In the genomic region with DNA sequence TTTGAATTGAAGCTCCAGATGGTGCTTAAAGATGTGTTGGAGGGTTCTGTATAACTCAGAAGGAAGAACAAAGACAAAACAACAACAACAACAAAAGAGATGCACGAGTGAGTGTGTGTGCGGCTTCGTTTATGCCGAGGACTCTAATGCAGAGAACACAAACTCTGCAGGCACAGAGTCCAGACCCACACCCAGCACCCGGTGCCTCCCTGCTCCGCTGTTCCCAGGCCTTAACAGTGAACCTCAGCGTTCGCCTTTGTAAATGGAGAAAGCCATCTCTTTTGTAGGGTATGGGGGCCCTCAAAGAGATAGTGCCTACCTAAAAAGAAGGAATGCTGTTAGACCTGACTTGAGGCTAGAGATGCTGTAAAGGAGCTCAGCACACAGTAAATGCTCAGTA, we compare ENCODE assay signal across 17 cellular contexts.
DNase-seq lines count a peak whose midpoint lies in the region; ATAC-seq and TF ChIP-seq lines count a peak whose summit lies in the region.
"Had no signal": no experiment of that assay in that cellular context is flagged by ENCODE, and none has a peak within 500 bp of the region (broad histone marks: within the 10 kb centered on the region; RNA-seq: fewer than 3 reads in every experiment).

No MANE protein-coding gene starts in this region.

- CTCF ChIA-PET in activated B cell treated with CpG ODN at 0.5 μM for 24 hours (lab: Charles Lee): no interaction called here

- H3K9me3 Mint-ChIP-seq in activated B cell treated with CpG ODN at 0.5 μM for 24 hours: no peaks in the 10 kb centered on the region
- H3K9me3 Mint-ChIP-seq: CD8-positive, alpha-beta memory T cell had no signal

- peaks cover 2% of the 10 kb centered on the region for H3K27me3 Mint-ChIP-seq in activated B cell treated with CpG ODN at 0.5 μM for 24 hours

- H3K4me1 Mint-ChIP-seq in activated B cell treated with CpG ODN at 0.5 μM for 24 hours: peaks cover 19% of the 10 kb centered on the region

- TF ChIP-seq POLR2A in testis (IDR thresholded peaks at IDR 0.05): no peak

- no peak overlapping the region for H3K27ac Mint-ChIP-seq in activated B cell treated with CpG ODN at 0.5 μM for 24 hours
- H3K27ac Mint-ChIP-seq: B cell; CD8-positive, alpha-beta memory T cell; GM23338 had no signal

- H3K4me3 ChIP-seq in H7 (ENCODE audit: insufficient read depth, low read depth, low read length): no peak overlapping the region
- H3K4me3 ChIP-seq in testis: no peak overlapping the region
- no peak overlapping the region for H3K4me3 ChIP-seq in MM.1S (ENCODE audit: low read length)
- H3K4me3 ChIP-seq: BLaER1 treated with 17β-estradiol and CSF1 and Interleukin-3, amounts not matched to agents 10 nM and 100 nM; GM12878; GM23338 had no signal

- H3K36me3 Mint-ChIP-seq in activated B cell treated with CpG ODN at 0.5 μM for 24 hours (ENCODE audit: low read depth): no peaks in the 10 kb centered on the region
- H3K36me3 Mint-ChIP-seq: CD8-positive, alpha-beta memory T cell had no signal

- 83 to 94% methylated on average over 6 to 8 of the region's 8 CpGs for WGBS in testis, 2 donors

- H3K27ac ChIP-seq in testis (no peak overlapping the region), MM.1S (ENCODE audit: low read length) (no peak overlapping the region)
- H3K27ac ChIP-seq: HL-60 had no signal

- H3F3A ChIP-seq in MM.1S (ENCODE audit: insufficient read depth, low read length): no peaks in the 10 kb centered on the region

- TF ChIP-seq CTCF in activated B cell treated with CpG ODN at 0.5 μM for 24 hours (IDR thresholded peaks at IDR 0.05): no peak
- no peak for TF ChIP-seq CTCF in testis (IDR thresholded peaks at IDR 0.05)
- no peak for TF ChIP-seq CTCF in MM.1S (IDR thresholded peaks at IDR 0.05; ENCODE audit: low read length)

- H3K4me2 ChIP-seq in MM.1S (ENCODE audit: low read depth, low read length): no peak overlapping the region
- H3K4me2 ChIP-seq: GM23338 had no signal

- ATAC-seq in activated B cell treated with CpG ODN at 0.5 μM for 24 hours (ENCODE audit: low read depth) (no peak), GM19023 (IDR thresholded peaks at IDR 0.05; ENCODE audit: unreplicated experiment) (no peak)
- ATAC-seq: GM12878, GM23338 had no signal

- intact Hi-C loops in activated B cell treated with CpG ODN at 0.5 μM for 24 hours (cut with micrococcal nuclease) (no loop called here), testis (cut with DNase I; ENCODE audit: low total_unique reads) (no loop called here)

- H3K79me2 ChIP-seq in MM.1S (ENCODE audit: low read length): no peaks in the 10 kb centered on the region

- DNase-seq in H7: peak; percentile 33
- peak; percentile 6 for DNase-seq in activated B cell treated with CpG ODN at 0.5 μM for 24 hours
- DNase-seq in mesenteric fat pad (ENCODE audit: low spot score): peak; percentile 60
- peak; percentile 4 for DNase-seq in testis
- no peak for DNase-seq in MM.1S
- DNase-seq in stimulated activated CD4-positive, alpha-beta T cell treated with anti-CD3 and anti-CD28 coated beads, Interleukin-4, amount 100 ng/mL, for 4 hours: no peak
- DNase-seq: CD8-positive, alpha-beta memory T cell; DMS 273 treated with DMSO at 0.1 percent for 48 hours; DMS53; DND-41; EL had no signal

- H3K9me3 ChIP-seq in testis (no peaks in the 10 kb centered on the region), MM.1S (replicated peaks; ENCODE audit: insufficient read depth, low read length) (no peaks in the 10 kb centered on the region)

- H4K20me1 ChIP-seq in MM.1S (ENCODE audit: insufficient read depth, low read length): no peaks in the 10 kb centered on the region
- H4K20me1 ChIP-seq: BLaER1 treated with 17β-estradiol and CSF1 and Interleukin-3, amounts not matched to agents 10 nM and 100 nM had no signal

- no peak overlapping the region for H2AFZ ChIP-seq in MM.1S (ENCODE audit: low read length)
- H2AFZ ChIP-seq: GM23338 had no signal

- POLR2A ChIA-PET in activated B cell treated with CpG ODN at 0.5 μM for 24 hours (lab: Charles Lee): no interaction called here

- H3K4me3 Mint-ChIP-seq in activated B cell treated with CpG ODN at 0.5 μM for 24 hours: no peak overlapping the region
- H3K4me3 Mint-ChIP-seq: B cell; CD8-positive, alpha-beta memory T cell; GM23338 had no signal

- H3K27me3 ChIP-seq in H7 (ENCODE audit: control insufficient read depth, insufficient read depth, low read length) (no peaks in the 10 kb centered on the region), testis (no peaks in the 10 kb centered on the region), MM.1S (replicated peaks; ENCODE audit: insufficient read depth, low read length) (no peaks in the 10 kb centered on the region)
- H3K27me3 ChIP-seq: BLaER1 treated with 17β-estradiol and CSF1 and Interleukin-3, amounts not matched to agents 10 nM and 100 nM had no signal

- peaks cover 5% of the 10 kb centered on the region for H3K4me1 ChIP-seq in testis
- no peaks in the 10 kb centered on the region for H3K4me1 ChIP-seq in MM.1S (ENCODE audit: low read length)

- no peaks in the 10 kb centered on the region for H3K9me2 ChIP-seq in MM.1S (replicated peaks; ENCODE audit: insufficient read depth, low read length)

- no peak overlapping the region for H3K9ac ChIP-seq in MM.1S (ENCODE audit: low read length)

- no peaks in the 10 kb centered on the region for H3K36me3 ChIP-seq in H7 (replicated peaks; ENCODE audit: control insufficient read depth, insufficient read depth, low read length)
- H3K36me3 ChIP-seq in testis (ENCODE audit: low read depth, missing control alignments): no peaks in the 10 kb centered on the region
- no peaks in the 10 kb centered on the region for H3K36me3 ChIP-seq in MM.1S (replicated peaks; ENCODE audit: insufficient read depth, low read length)
- H3K36me3 ChIP-seq: BLaER1 treated with 17β-estradiol and CSF1 and Interleukin-3, amounts not matched to agents 10 nM and 100 nM had no signal

Comparison
In these comparisons a context has a peak if more than half of its experiments do, and no peak if none do; other contexts are left out.
1. DNase-seq: peak in H7 (single experiment), activated B cell treated with CpG ODN at 0.5 μM for 24 hours (single experiment), mesenteric fat pad (single experiment) and testis (single experiment); none in MM.1S (single experiment) and stimulated activated CD4-positive, alpha-beta T cell treated with anti-CD3 and anti-CD28 coated beads, Interleukin-4, amount 100 ng/mL, for 4 hours (0 of 2).